In the genomic region with DNA sequence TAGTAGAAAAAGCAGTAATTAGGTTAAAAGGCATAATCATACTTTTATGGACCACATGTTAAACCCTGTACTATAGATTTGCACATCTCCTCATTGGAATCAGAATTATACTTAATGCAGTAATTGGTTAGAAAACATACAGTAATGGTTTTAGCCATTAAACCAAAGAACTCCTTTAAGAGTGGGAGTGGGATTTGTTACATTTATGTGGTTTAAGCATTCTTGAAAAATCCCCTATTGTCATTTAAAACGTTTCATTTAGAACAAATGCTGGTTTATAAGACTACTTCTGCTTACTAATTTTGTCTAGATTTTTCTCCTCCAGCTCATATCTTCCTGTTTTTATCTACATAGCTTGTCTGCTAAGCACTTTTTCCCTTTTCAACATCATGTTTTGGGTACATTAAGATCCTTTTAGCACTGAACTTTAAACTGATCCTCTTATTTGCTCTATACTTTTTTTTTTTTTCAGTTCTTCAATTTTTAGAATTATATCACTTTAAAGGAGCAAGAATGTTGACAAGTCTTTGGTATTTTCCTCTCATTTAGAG, we compare ENCODE assay signal across 14 cellular contexts.
A peak's percentile ranks its signal among the peaks of the same experiment; 100 is the strongest.
DNase-seq lines count a peak whose midpoint lies in the region; ATAC-seq, FAIRE-seq and TF ChIP-seq lines count a peak whose summit lies in the region.
"Had no signal": no experiment of that assay in that cellular context is flagged by ENCODE, and none has a peak within 500 bp of the region (broad histone marks: within the 10 kb centered on the region; RNA-seq: fewer than 3 reads in every experiment).

No MANE protein-coding gene starts in this region.

- H3K9me3 Mint-ChIP-seq in activated B cell treated with CpG ODN at 0.5 μM for 24 hours (no peaks in the 10 kb centered on the region), mesothelial cell of epicardium (no peaks in the 10 kb centered on the region)
- H3K9me3 Mint-ChIP-seq: neural progenitor cell had no signal

- H3K4me3 ChIP-seq in right lobe of liver = no peak overlapping the region
- H3K4me3 ChIP-seq in HepG2 (replicated peaks in 1 of 3; ENCODE audit: insufficient read depth in 1 of 3, low read depth in 2 of 3, low read length in 3 of 3) = no peak overlapping the region
- H3K4me3 ChIP-seq in uterus = no peak overlapping the region
- H3K4me3 ChIP-seq: neural progenitor cell, SJSA1 had no signal

- intact Hi-C loops in right lobe of liver (cut with DNase I) (no loop called here), HepG2 (cut with micrococcal nuclease; ENCODE audit: unreplicated experiment) (no loop called here), activated B cell treated with CpG ODN at 0.5 μM for 24 hours (cut with micrococcal nuclease) (loop anchor here (2.0 to 10.0 kb wide), 2 partner anchors 19 to 759 kb away; no protein-coding TSS in a partner anchor), uterus (cut with DNase I; ENCODE audit: low total_unique reads) (no loop called here)

- H3K9me3 ChIP-seq in right lobe of liver = no peaks in the 10 kb centered on the region
- H3K9me3 ChIP-seq in HepG2 (ENCODE audit: low read length) = no peaks in the 10 kb centered on the region
- no peaks in the 10 kb centered on the region for H3K9me3 ChIP-seq in uterus
- H3K9me3 ChIP-seq: SJSA1 had no signal

- H3K4me3 Mint-ChIP-seq in activated B cell treated with CpG ODN at 0.5 μM for 24 hours (peak overlapping the region; percentile 30), mesothelial cell of epicardium (no peak overlapping the region)
- H3K4me3 Mint-ChIP-seq: neural progenitor cell had no signal

- no peak overlapping the region for H3K4me2 ChIP-seq in HepG2 (ENCODE audit: low read depth, low read length)
- H3K4me2 ChIP-seq: neural progenitor cell had no signal

- WGBS in right lobe of liver (ENCODE audit: insufficient coverage, low coverage, low lambda C conversion rate, missing lambda C conversion rate) = 0% methylated on average over 1 of the region's 1 CpG
- 0% methylated on average over 1 of the region's 1 CpG for WGBS in HepG2 (ENCODE audit: low lambda C conversion rate)

- no peak for TF ChIP-seq RAD21 in HepG2 (CRISPR knock-in tag; IDR thresholded peaks at IDR 0.05)

- BruUV-seq in HepG2 (replicated peaks; lab: Mats Ljungman, UMichigan) = no TSS peak

- H3K36me3 ChIP-seq in right lobe of liver (no peaks in the 10 kb centered on the region), HepG2 (replicated peaks in 1 of 2; ENCODE audit: control insufficient read depth in 1 of 2, insufficient read depth in 2 of 2, low read length in 2 of 2) (no peaks in the 10 kb centered on the region), uterus (no peaks in the 10 kb centered on the region)
- H3K36me3 ChIP-seq: neural progenitor cell had no signal

- in situ Hi-C loops in HepG2 (cut with HindIII; ENCODE audit: extremely low pct_ligation_motif_present, low pct_unique_long_range_greater_than_20kb) = no loop called here

- H3K4me1 Mint-ChIP-seq in activated B cell treated with CpG ODN at 0.5 μM for 24 hours (peaks cover 51% of the 10 kb centered on the region), mesothelial cell of epicardium (peaks cover 42% of the 10 kb centered on the region)

- TF ChIP-seq CTCF in right lobe of liver (IDR thresholded peaks at IDR 0.05) = no peak
- TF ChIP-seq CTCF in HepG2 (CRISPR knock-in tag; IDR thresholded peaks at IDR 0.05) = no peak
- TF ChIP-seq CTCF in activated B cell treated with CpG ODN at 0.5 μM for 24 hours (IDR thresholded peaks at IDR 0.05) = no peak
- no peak for TF ChIP-seq CTCF in mesothelial cell of epicardium (IDR thresholded peaks at IDR 0.05; ENCODE audit: unreplicated experiment)
- TF ChIP-seq CTCF in uterus (IDR thresholded peaks at IDR 0.05) = no peak

- H4K20me1 ChIP-seq in HepG2 (ENCODE audit: insufficient read depth, low read length) = no peaks in the 10 kb centered on the region

- peaks cover 12% of the 10 kb centered on the region for H3K79me2 ChIP-seq in HepG2 (ENCODE audit: insufficient read depth, low read length)

- peaks cover 0 to 11% (median 5%) of the 10 kb centered on the region in 4 donors for H3K4me1 ChIP-seq in right lobe of liver
- H3K4me1 ChIP-seq in HepG2 (ENCODE audit: insufficient read depth, low read length) = peaks cover 24% of the 10 kb centered on the region
- H3K4me1 ChIP-seq in uterus = peaks cover 0 to 3% of the 10 kb centered on the region in 2 donors
- H3K4me1 ChIP-seq: neural progenitor cell had no signal

- DNase-seq in right lobe of liver (no peak), HepG2 (ENCODE audit: low spot score) (no peak), activated B cell treated with CpG ODN at 0.5 μM for 24 hours (no peak), mesothelial cell of epicardium (ENCODE audit: low spot score in 2 of 2, unreplicated experiment in 2 of 2) (no peak), uterus (no peak), AG08395 (ENCODE audit: low spot score) (no peak)
- DNase-seq: activated CD4-positive, alpha-beta T cell treated with anti-CD3 and anti-CD28 coated beads, Interleukin-2, amount 50 U/mL, for 4 hours; C1 segment of cervical spinal cord had no signal

- H3K27ac Mint-ChIP-seq in activated B cell treated with CpG ODN at 0.5 μM for 24 hours = peak overlapping the region; percentile 78
- H3K27ac Mint-ChIP-seq in mesothelial cell of epicardium = peak overlapping the region; percentile 71
- H3K27ac Mint-ChIP-seq: neural progenitor cell had no signal

- H3K27me3 Mint-ChIP-seq in activated B cell treated with CpG ODN at 0.5 μM for 24 hours (no peaks in the 10 kb centered on the region), mesothelial cell of epicardium (ENCODE audit: low read depth) (no peaks in the 10 kb centered on the region)

- no peak for ATAC-seq in right lobe of liver
- no peak for ATAC-seq in HepG2
- ATAC-seq in activated B cell treated with CpG ODN at 0.5 μM for 24 hours (ENCODE audit: low read depth) = no peak
- ATAC-seq in HG02840 (IDR thresholded peaks at IDR 0.05; ENCODE audit: low FRiP score, unreplicated experiment) = no peak
- ATAC-seq in HG02885 (IDR thresholded peaks at IDR 0.05; ENCODE audit: poor library complexity, unreplicated experiment) = no peak
- ATAC-seq: esophagus mucosa, HCT116 had no signal

- no peak for FAIRE-seq in HepG2 (lab: Jason Lieb, UNC)

- peaks cover 5% of the 10 kb centered on the region for H3K36me3 Mint-ChIP-seq in activated B cell treated with CpG ODN at 0.5 μM for 24 hours (ENCODE audit: low read depth)
- no peaks in the 10 kb centered on the region for H3K36me3 Mint-ChIP-seq in mesothelial cell of epicardium
- H3K36me3 Mint-ChIP-seq: neural progenitor cell had no signal

- no peak overlapping the region for H2AFZ ChIP-seq in HepG2 (ENCODE audit: low read length)
- H2AFZ ChIP-seq: neural progenitor cell had no signal

- CTCF ChIA-PET in HepG2 (lab: Yijun Ruan, JAX; ENCODE audit: low intra/inter-chr PET ratio, low total read pairs) (no interaction called here), activated B cell treated with CpG ODN at 0.5 μM for 24 hours (lab: Charles Lee) (no interaction called here)

- peak overlapping the region; percentile 33 to 37 (median 33) for H3K27ac ChIP-seq in right lobe of liver
- H3K27ac ChIP-seq in HepG2 (ENCODE audit: extremely low read length, insufficient read depth, low read length) = no peak overlapping the region
- peak overlapping the region; percentile 55 to 65 for H3K27ac ChIP-seq in uterus
- H3K27ac ChIP-seq: neural progenitor cell, SJSA1 had no signal

- TF ChIP-seq EP300 in HepG2 (IDR thresholded peaks at IDR 0.05; ENCODE audit: low read depth in 2 of 2, low read length in 2 of 2) (no peak), HepG2 (CRISPR knock-in tag; IDR thresholded peaks at IDR 0.05; ENCODE audit: borderline replicate concordance) (no peak)

- POLR2A ChIA-PET in HepG2 (lab: Yijun Ruan, JAX) (no interaction called here), activated B cell treated with CpG ODN at 0.5 μM for 24 hours (lab: Charles Lee) (interaction anchor here (0.5 to 1.2 kb wide), 3 partner anchors 8 to 376 kb away, joined by 3 to 5 read pairs (median 3); no protein-coding TSS in a partner anchor)

- TF ChIP-seq POLR2A in right lobe of liver (IDR thresholded peaks at IDR 0.05) (no peak), HepG2 (IDR thresholded peaks at IDR 0.05; ENCODE audit: insufficient read depth in 1 of 2, low read depth in 2 of 2, low read length in 2 of 2) (no peak), uterus (IDR thresholded peaks at IDR 0.05) (no peak)

- no peak overlapping the region for H3K9ac ChIP-seq in HepG2 (ENCODE audit: insufficient read depth, low read depth, low read length)
- H3K9ac ChIP-seq: neural progenitor cell had no signal

- H3K27me3 ChIP-seq in right lobe of liver (no peaks in the 10 kb centered on the region), HepG2 (ENCODE audit: control insufficient read depth in 1 of 2, insufficient read depth in 2 of 2, low read length in 2 of 2) (no peaks in the 10 kb centered on the region; a peak in 2 of 5 replicates), uterus (no peaks in the 10 kb centered on the region)
- H3K27me3 ChIP-seq: neural progenitor cell, SJSA1 had no signal

TF ChIP-seq in HepG2, 621 proteins besides CTCF, POLR2A, EP300 and RAD21 (continues in another document):
- TF ChIP-seq, protein P1, sequence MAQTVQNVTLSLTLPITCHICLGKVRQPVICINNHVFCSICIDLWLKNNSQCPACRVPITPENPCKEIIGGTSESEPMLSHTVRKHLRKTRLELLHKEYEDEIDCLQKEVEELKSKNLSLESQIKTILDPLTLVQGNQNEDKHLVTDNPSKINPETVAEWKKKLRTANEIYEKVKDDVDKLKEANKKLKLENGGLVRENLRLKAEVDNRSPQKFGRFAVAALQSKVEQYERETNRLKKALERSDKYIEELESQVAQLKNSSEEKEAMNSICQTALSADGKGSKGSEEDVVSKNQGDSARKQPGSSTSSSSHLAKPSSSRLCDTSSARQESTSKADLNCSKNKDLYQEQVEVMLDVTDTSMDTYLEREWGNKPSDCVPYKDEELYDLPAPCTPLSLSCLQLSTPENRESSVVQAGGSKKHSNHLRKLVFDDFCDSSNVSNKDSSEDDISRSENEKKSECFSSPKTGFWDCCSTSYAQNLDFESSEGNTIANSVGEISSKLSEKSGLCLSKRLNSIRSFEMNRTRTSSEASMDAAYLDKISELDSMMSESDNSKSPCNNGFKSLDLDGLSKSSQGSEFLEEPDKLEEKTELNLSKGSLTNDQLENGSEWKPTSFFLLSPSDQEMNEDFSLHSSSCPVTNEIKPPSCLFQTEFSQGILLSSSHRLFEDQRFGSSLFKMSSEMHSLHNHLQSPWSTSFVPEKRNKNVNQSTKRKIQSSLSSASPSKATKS (CRISPR knock-in tag; IDR thresholded peaks at IDR 0.05) = no peak
